Comparison of ENCODE assay signal across 16 cellular contexts in the genomic region with DNA sequence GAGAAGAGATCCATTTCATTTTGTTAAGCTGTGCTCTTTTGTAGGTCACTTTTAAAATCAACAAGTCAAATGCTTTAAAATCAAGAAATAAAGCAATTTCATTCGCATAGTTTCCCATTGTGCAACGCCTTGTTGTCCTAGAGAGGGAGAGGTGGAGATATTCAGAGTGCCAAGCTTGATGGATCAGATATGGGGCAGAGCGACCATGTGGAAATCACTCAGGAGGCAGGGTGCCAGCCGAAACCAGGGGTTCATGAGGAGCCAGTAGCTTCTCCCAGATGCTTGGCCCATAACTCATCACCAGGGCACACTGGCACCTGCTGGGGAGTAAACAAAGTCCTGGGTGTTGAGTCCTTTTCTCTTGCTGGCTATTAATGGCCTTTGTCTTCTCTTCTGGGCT. TPM values are rescaled to one million over a fixed set of nuclear protein-coding genes. Genes with fewer than 3 reads are reported as not detected.
A peak's percentile ranks its signal among the peaks of the same experiment; 100 is the strongest.
DNase-seq lines count a peak whose midpoint lies in the region; ATAC-seq, FAIRE-seq and TF ChIP-seq lines count a peak whose summit lies in the region.
"Had no signal": no experiment of that assay in that cellular context is flagged by ENCODE, and none has a peak within 500 bp of the region (broad histone marks: within the 10 kb centered on the region; RNA-seq: fewer than 3 reads in every experiment).

No MANE protein-coding gene starts in this region.

- H3K79me2 ChIP-seq in mammary epithelial cell (ENCODE audit: insufficient read depth, low read length): no peaks in the 10 kb centered on the region
- H3K79me2 ChIP-seq: parathyroid adenoma had no signal

- dilution Hi-C loops in mammary epithelial cell (cut with HindIII; ENCODE audit: low sequenced_read_pairs): no loop called here

- peak overlapping the region; percentile 19 for H3K4me2 ChIP-seq in mammary epithelial cell (ENCODE audit: insufficient read depth, low read depth, low read length)
- H3K4me2 ChIP-seq: KMS-11 had no signal

- TF ChIP-seq CTCF in mammary epithelial cell (conservative IDR thresholded peaks at IDR 0.05 in 1 of 2, IDR thresholded peaks at IDR 0.05 in 1 of 2; ENCODE audit: extremely low read depth in 1 of 2, insufficient read depth in 1 of 2, low read depth in 1 of 2, low read length in 2 of 2) (no peak), left lung (IDR thresholded peaks at IDR 0.05) (no peak), spleen (IDR thresholded peaks at IDR 0.05 in 8 of 11, conservative IDR thresholded peaks at IDR 0.05 in 3 of 11) (no peak)

- no peaks in the 10 kb centered on the region for H3K36me3 ChIP-seq in mammary epithelial cell (ENCODE audit: insufficient read depth, low read length)
- H3K36me3 ChIP-seq in left lung: no peaks in the 10 kb centered on the region
- no peaks in the 10 kb centered on the region for H3K36me3 ChIP-seq in spleen
- H3K36me3 ChIP-seq: lower lobe of right lung had no signal

- intact Hi-C loops in mammary epithelial cell (cut with micrococcal nuclease) (no loop called here), left lung (cut with DNase I) (no loop called here), spleen (cut with DNase I; ENCODE audit: low total_unique reads) (no loop called here)

- H3K4me1 ChIP-seq in mammary epithelial cell (ENCODE audit: insufficient read depth, low read length): peaks cover 9% of the 10 kb centered on the region
- peaks cover 0 to 14% of the 10 kb centered on the region in 2 donors for H3K4me1 ChIP-seq in left lung
- H3K4me1 ChIP-seq in spleen: peaks cover 0 to 13% (median 0%) of the 10 kb centered on the region in 6 donors
- H3K4me1 ChIP-seq: parathyroid adenoma had no signal

- no peak overlapping the region for H3K9ac ChIP-seq in mammary epithelial cell (ENCODE audit: insufficient read depth, low read length)
- H3K9ac ChIP-seq: KMS-11, parathyroid adenoma had no signal

- CTCF ChIA-PET in mammary epithelial cell (lab: Charles Lee; ENCODE audit: low non-redundant PET): no interaction called here

- no peaks in the 10 kb centered on the region for H3K9me3 ChIP-seq in mammary epithelial cell (replicated peaks; ENCODE audit: insufficient read depth, low read length)
- no peaks in the 10 kb centered on the region for H3K9me3 ChIP-seq in left lung
- H3K9me3 ChIP-seq in spleen: no peaks in the 10 kb centered on the region
- H3K9me3 ChIP-seq: lower lobe of right lung had no signal

- H2AFZ ChIP-seq in mammary epithelial cell (ENCODE audit: low read depth, low read length): peak overlapping the region; percentile 81
- H2AFZ ChIP-seq: parathyroid adenoma had no signal

- no TSS peak for BruUV-seq in mammary epithelial cell (replicated peaks; lab: Mats Ljungman, UMichigan)

- no peak overlapping the region for H3K4me3 ChIP-seq in mammary epithelial cell (replicated peaks in 1 of 3; ENCODE audit: insufficient read depth in 1 of 3, low read depth in 2 of 3, low read length in 3 of 3)
- no peak overlapping the region for H3K4me3 ChIP-seq in left lung
- H3K4me3 ChIP-seq in spleen: no peak overlapping the region
- H3K4me3 ChIP-seq: lower lobe of right lung had no signal

- FAIRE-seq in HTR-8/SVneo (lab: Jason Lieb, UNC): no peak
- FAIRE-seq: frontal cortex had no signal

- TF ChIP-seq POLR2A in spleen (IDR thresholded peaks at IDR 0.05): no peak

- WGBS in mammary epithelial cell (ENCODE audit: low coverage, missing lambda C conversion rate): 37% methylated on average over 4 of the region's 4 CpGs
- WGBS in spleen, 5 donors: 80 to 93% (median 85%) methylated on average over 4 of the region's 4 CpGs

- H4K20me1 ChIP-seq in mammary epithelial cell (ENCODE audit: insufficient read depth, low read length): no peaks in the 10 kb centered on the region

- in situ Hi-C loops in mammary epithelial cell (cut with MboI; ENCODE audit: low sequenced_read_pairs in 2 of 2): no loop called here

- peak; percentile 18 for ATAC-seq in left lung
- ATAC-seq in GM21360 (IDR thresholded peaks at IDR 0.05; ENCODE audit: unreplicated experiment): no peak
- no peak for ATAC-seq in HG02981 (IDR thresholded peaks at IDR 0.05; ENCODE audit: unreplicated experiment)
- ATAC-seq: activated T-cell treated with anti-CD3 and anti-CD28 coated beads, Interleukin-2, amount 50 U/mL, for 72 hours had no signal

- DNase-seq in HT-29 (ENCODE audit: low spot score): peak; percentile 89
- DNase-seq in mammary epithelial cell: peak; percentile 61
- DNase-seq in left lung: no peak
- DNase-seq in spleen: peak; percentile 17
- no peak for DNase-seq in HTR-8/SVneo (ENCODE audit: insufficient read length, low spot score)
- DNase-seq: activated T-cell treated with anti-CD3 and anti-CD28 coated beads, Interleukin-2, amount 50 U/mL, for 72 hours; DMS79; lower lobe of right lung; NCI-H2029 treated with DMSO at 0.1 percent for 48 hours; NCI-H446 treated with DMSO at 0.1 percent for 48 hours; SW 1271 had no signal

- H3K27ac ChIP-seq in mammary epithelial cell (ENCODE audit: insufficient read depth, low read depth, low read length) (no peak overlapping the region), left lung (no peak overlapping the region), spleen (no peak overlapping the region)
- H3K27ac ChIP-seq: KMS-11, lower lobe of right lung, parathyroid adenoma had no signal

- no peaks in the 10 kb centered on the region for H3K27me3 ChIP-seq in mammary epithelial cell (ENCODE audit: insufficient read depth, low read length)
- no peaks in the 10 kb centered on the region for H3K27me3 ChIP-seq in left lung
- H3K27me3 ChIP-seq in spleen (replicated peaks in 1 of 7): peaks cover 0 to 75% (median 8%) of the 10 kb centered on the region in 7 donors

RNA-seq across cellular contexts. Expression of a gene that starts 53.0 kb away (rescaled TPM):
- 27.0 and 34.8 TPM in 2 replicates for total RNA-seq in HT-29 (2014; rRNA removed; shearing (Covaris generic))
- 100 to 1,000 TPM in 1 of 2 donors, 10 to 100 TPM in 1; 40.8 to 137 TPM for total RNA-seq in mammary epithelial cell
- 56.4 TPM for polyA plus RNA-seq in mammary epithelial cell
- 60.0 TPM for polyA minus RNA-seq in mammary epithelial cell
- total RNA-seq in left lung: 10 to 100 TPM; 21.1 to 27.3 TPM
- 1 to 10 TPM; 1.4 to 3.0 (median 2.7) TPM for total RNA-seq in spleen
- polyA plus RNA-seq in spleen: 1 to 10 TPM in 2 of 3 donors, under 1 TPM in 1; 0.93 to 1.6 (median 1.3) TPM

Comparison
In these comparisons a context has a peak if more than half of its experiments do, and no peak if none do; other contexts are left out.
1. DNase-seq: peak in HT-29 (single experiment), mammary epithelial cell (single experiment) and spleen (single experiment); none in left lung (0 of 2) and HTR-8/SVneo (single experiment).